Comparison of ENCODE assay signal across 7 cellular contexts in the genomic region with DNA sequence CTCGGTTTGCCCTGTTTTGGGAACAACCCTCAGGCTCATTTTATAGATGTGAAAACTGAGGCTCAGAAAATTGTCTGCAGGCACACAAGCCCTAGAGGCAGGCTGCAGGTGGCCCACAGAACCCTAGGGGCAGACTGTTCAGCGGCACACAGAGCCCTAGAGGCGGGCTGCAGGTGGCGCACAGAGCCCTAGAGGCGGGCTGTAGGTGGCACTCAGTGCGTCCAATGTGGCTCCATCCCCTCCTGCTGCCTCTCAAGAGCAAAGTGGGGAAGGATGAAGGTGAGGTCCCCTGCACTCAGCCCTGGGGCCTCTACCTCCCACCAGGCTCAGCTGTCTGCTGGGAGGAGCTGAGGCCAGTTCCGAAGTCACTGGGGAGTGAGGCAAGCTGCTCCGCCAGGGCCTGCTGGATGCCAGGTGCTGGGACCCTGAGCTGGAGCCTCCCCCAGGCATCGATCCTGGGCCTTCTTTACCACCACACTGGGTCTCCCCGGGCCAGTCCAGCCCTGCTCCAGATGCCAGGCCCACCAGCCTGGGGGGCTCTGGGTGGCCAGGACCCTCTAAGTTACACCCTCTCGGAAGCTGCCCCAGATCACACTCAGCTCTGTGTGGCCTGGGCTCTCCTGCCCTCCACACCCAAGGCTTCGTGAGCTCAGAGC. TPM values are rescaled to one million over a fixed set of nuclear protein-coding genes. Genes with fewer than 3 reads are reported as not detected.
DNase-seq lines count a peak whose midpoint lies in the region; ATAC-seq and TF ChIP-seq lines count a peak whose summit lies in the region.

No MANE protein-coding gene starts in this region.

- H3F3A ChIP-seq in PC-3 (ENCODE audit: low read length, unreplicated experiment): no peaks in the 10 kb centered on the region

- no peaks in the 10 kb centered on the region for H3K9me3 Mint-ChIP-seq in activated naive CD8-positive, alpha-beta T cell treated with anti-CD3 and anti-CD28 coated beads, Interleukin-2, amount 10 ng/mL, durations not matched to agents 7 days and 5 days

- H3K9me2 ChIP-seq in PC-3 (replicated peaks; ENCODE audit: low read length): no peaks in the 10 kb centered on the region

- POLR2A ChIA-PET in PC-3 (lab: Charles Lee; ENCODE audit: unreplicated experiment): no interaction called here
- POLR2A ChIA-PET in activated naive CD8-positive, alpha-beta T cell treated with anti-CD3 and anti-CD28 coated beads, Interleukin-2, amount 10 ng/mL, durations not matched to agents 7 days and 5 days (lab: Charles Lee): interaction anchor here (0.9 to 4.8 kb wide), 5 partner anchors 9 to 210 kb away, joined by 3 to 44 read pairs (median 4); partner anchors contain the start of genes NUDT8 and PTPRCAP
- POLR2A ChIA-PET in RWPE1 (lab: Yijun Ruan, JAX; ENCODE audit: low non-redundant PET): no interaction called here

- no peaks in the 10 kb centered on the region for H3K36me3 ChIP-seq in PC-3 (ENCODE audit: low read depth, low read length)

- H3K4me3 Mint-ChIP-seq in activated naive CD8-positive, alpha-beta T cell treated with anti-CD3 and anti-CD28 coated beads, Interleukin-2, amount 10 ng/mL, durations not matched to agents 7 days and 5 days: peak overlapping the region; percentile 16

- H4K20me1 ChIP-seq in PC-3 (ENCODE audit: low read length): no peaks in the 10 kb centered on the region

- ATAC-seq in HG02571 (IDR thresholded peaks at IDR 0.05; ENCODE audit: unreplicated experiment): peak; percentile 42
- peak; percentile 55; the same call in 1 of the 2 replicates for ATAC-seq in PC-3
- peak; percentile 75 for ATAC-seq in activated naive CD8-positive, alpha-beta T cell treated with anti-CD3 and anti-CD28 coated beads, Interleukin-2, amount 10 ng/mL, durations not matched to agents 7 days and 5 days (ENCODE audit: low read depth)

- H3K27ac ChIP-seq in PC-3 (ENCODE audit: low read length) (no peak overlapping the region), RWPE1 (no peak overlapping the region)

- no peaks in the 10 kb centered on the region for H3K36me3 Mint-ChIP-seq in activated naive CD8-positive, alpha-beta T cell treated with anti-CD3 and anti-CD28 coated beads, Interleukin-2, amount 10 ng/mL, durations not matched to agents 7 days and 5 days

- H3K9me3 ChIP-seq in PC-3 (ENCODE audit: low read length): no peaks in the 10 kb centered on the region

- peak; percentile 75 for TF ChIP-seq CTCF in GM12875 (IDR thresholded peaks at IDR 0.05; ENCODE audit: borderline replicate concordance, insufficient read depth, low read depth, low read length)
- TF ChIP-seq CTCF in PC-3 (conservative IDR thresholded peaks at IDR 0.05; ENCODE audit: low read depth, low read length): peak; percentile 41; the same call in 1 of the 2 replicates
- TF ChIP-seq CTCF in RWPE1 (conservative IDR thresholded peaks at IDR 0.05; ENCODE audit: low read depth): no peak

- no peak overlapping the region for H3K4me3 ChIP-seq in GM12875 (ENCODE audit: low read depth, low read length)
- no peak overlapping the region for H3K4me3 ChIP-seq in PC-3 (ENCODE audit: low read length)

- no peaks in the 10 kb centered on the region for H3K27me3 ChIP-seq in PC-3 (ENCODE audit: low read length)

- no peak overlapping the region for H3K4me2 ChIP-seq in PC-3 (ENCODE audit: low read length)

- BruUV-seq in PC-3 (replicated peaks; lab: Mats Ljungman, UMichigan): no TSS peak

- peaks cover 12% of the 10 kb centered on the region for H3K27me3 Mint-ChIP-seq in activated naive CD8-positive, alpha-beta T cell treated with anti-CD3 and anti-CD28 coated beads, Interleukin-2, amount 10 ng/mL, durations not matched to agents 7 days and 5 days

- DNase-seq in PC-3 (no peak), superior temporal gyrus (ENCODE audit: extremely low spot score) (no peak), RWPE1 (ENCODE audit: low spot score) (no peak)
- peak; percentile 61 for DNase-seq in activated naive CD8-positive, alpha-beta T cell treated with anti-CD3 and anti-CD28 coated beads, Interleukin-2, amount 10 ng/mL, durations not matched to agents 7 days and 5 days
- DNase-seq in stimulated activated CD4-positive, alpha-beta T cell treated with anti-CD3 and anti-CD28 coated beads, Interleukin-12 subunit alpha, Interleukin-12 subunit beta, amount 100 ng/mL, for 4 hours: peak; percentile 28

- CTCF ChIA-PET in PC-3 (lab: Charles Lee) (no interaction called here), RWPE1 (lab: Yijun Ruan, JAX) (no interaction called here)

- intact Hi-C loops in PC-3 (cut with micrococcal nuclease): no loop called here

- H2AFZ ChIP-seq in PC-3 (ENCODE audit: low read length): no peak overlapping the region

- no peaks in the 10 kb centered on the region for H3K79me2 ChIP-seq in PC-3 (ENCODE audit: low read length)

- peak overlapping the region; percentile 85 for H3K27ac Mint-ChIP-seq in activated naive CD8-positive, alpha-beta T cell treated with anti-CD3 and anti-CD28 coated beads, Interleukin-2, amount 10 ng/mL, durations not matched to agents 7 days and 5 days

- no peak overlapping the region for H3K9ac ChIP-seq in PC-3 (ENCODE audit: low read length)

- H3K4me1 ChIP-seq in PC-3 (ENCODE audit: insufficient read depth, low read length): no peaks in the 10 kb centered on the region

- H3K4me1 Mint-ChIP-seq in activated naive CD8-positive, alpha-beta T cell treated with anti-CD3 and anti-CD28 coated beads, Interleukin-2, amount 10 ng/mL, durations not matched to agents 7 days and 5 days: peaks cover 47% of the 10 kb centered on the region

RNA-seq across cellular contexts. Expression of gene ACY3, which starts 2.3 kb away (rescaled TPM):
- total RNA-seq in PC-3 (2014; rRNA removed): not detected in 2 replicates
- total RNA-seq in activated naive CD8-positive, alpha-beta T cell treated with anti-CD3 and anti-CD28 coated beads, Interleukin-2, amount 10 ng/mL, durations not matched to agents 7 days and 5 days: under 1 TPM; 0.33 to 0.57 TPM

RNA-seq across cellular contexts. Expression of gene TBX10, which starts 8.7 kb away (rescaled TPM):
- total RNA-seq in PC-3 (2014; rRNA removed): not detected in 2 replicates
- total RNA-seq in activated naive CD8-positive, alpha-beta T cell treated with anti-CD3 and anti-CD28 coated beads, Interleukin-2, amount 10 ng/mL, durations not matched to agents 7 days and 5 days: not detected

RNA-seq across cellular contexts. Expression of gene NUDT8, which starts 18.5 kb away (rescaled TPM):
- total RNA-seq in PC-3 (2014; rRNA removed): 36.3 and 50.6 TPM in 2 replicates
- total RNA-seq in activated naive CD8-positive, alpha-beta T cell treated with anti-CD3 and anti-CD28 coated beads, Interleukin-2, amount 10 ng/mL, durations not matched to agents 7 days and 5 days: 10 to 100 TPM; 10.9 to 12.4 TPM

RNA-seq across cellular contexts. Expression of gene ALDH3B2, which starts 26.2 kb away (rescaled TPM):
- 0.40 TPM in 1 of 2 replicates, not detected in the other for total RNA-seq in PC-3 (2014; rRNA removed)
- total RNA-seq in activated naive CD8-positive, alpha-beta T cell treated with anti-CD3 and anti-CD28 coated beads, Interleukin-2, amount 10 ng/mL, durations not matched to agents 7 days and 5 days: not detected

RNA-seq across cellular contexts. Expression of gene NDUFV1, which starts 41.5 kb away (rescaled TPM):
- total RNA-seq in PC-3 (2014; rRNA removed): 499 and 686 TPM in 2 replicates
- total RNA-seq in activated naive CD8-positive, alpha-beta T cell treated with anti-CD3 and anti-CD28 coated beads, Interleukin-2, amount 10 ng/mL, durations not matched to agents 7 days and 5 days: 100 to 1,000 TPM; 211 to 219 TPM

Comparison
In these comparisons a context has a peak if more than half of its experiments do, and no peak if none do; other contexts are left out.
1. DNase-seq: peak in activated naive CD8-positive, alpha-beta T cell treated with anti-CD3 and anti-CD28 coated beads, Interleukin-2, amount 10 ng/mL, durations not matched to agents 7 days and 5 days (single experiment) and stimulated activated CD4-positive, alpha-beta T cell treated with anti-CD3 and anti-CD28 coated beads, Interleukin-12 subunit alpha, Interleukin-12 subunit beta, amount 100 ng/mL, for 4 hours (single experiment); none in PC-3 (single experiment), superior temporal gyrus (single experiment) and RWPE1 (single experiment).
2. Peak in every context shown above with its lines, with median percentiles within 50 percentile points of each other: ATAC-seq.